Comparison of ENCODE assay signal across 12 cellular contexts in the genomic region with DNA sequence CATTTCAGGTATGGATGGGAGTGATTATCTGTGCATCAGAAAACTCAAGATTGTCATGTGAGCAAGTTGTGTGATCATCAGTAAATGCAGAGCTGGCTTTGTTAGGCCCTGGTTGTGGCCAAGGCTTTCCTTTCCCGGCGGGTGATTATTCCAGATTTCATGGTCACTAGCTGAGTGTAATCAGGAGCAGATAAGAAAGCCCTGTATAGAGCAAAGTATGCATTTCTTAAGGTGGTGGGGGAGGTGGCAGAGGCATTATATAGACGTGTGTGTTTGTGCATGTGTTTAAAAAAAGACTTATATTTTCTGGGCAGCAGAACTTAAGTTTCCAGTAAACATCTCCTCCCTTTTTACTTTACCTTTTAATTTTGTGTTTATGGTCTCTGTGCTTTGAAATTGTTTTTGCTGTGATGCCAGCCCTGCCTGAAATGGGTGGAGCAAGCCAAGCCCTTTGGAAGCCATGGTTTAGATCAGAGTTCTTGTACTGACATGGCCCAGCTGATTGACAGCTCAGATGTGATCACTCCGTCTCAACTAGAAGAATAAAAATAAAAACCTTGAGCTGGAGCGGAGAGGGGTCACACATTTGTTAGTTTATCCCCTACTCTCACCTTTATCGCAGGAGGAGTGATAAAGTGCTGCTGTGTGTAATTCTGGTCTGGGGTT. TPM values are rescaled to one million over a fixed set of nuclear protein-coding genes. Genes with fewer than 3 reads are reported as not detected.
DNase-seq lines count a peak whose midpoint lies in the region; ATAC-seq, FAIRE-seq and TF ChIP-seq lines count a peak whose summit lies in the region.
"Had no signal": no experiment of that assay in that cellular context is flagged by ENCODE, and none has a peak within 500 bp of the region (broad histone marks: within the 10 kb centered on the region; RNA-seq: fewer than 3 reads in every experiment).

No MANE protein-coding gene starts in this region.

- no peak overlapping the region for H2AK5ac ChIP-seq in H9 (ENCODE audit: insufficient read length, low read length)

- H2BK12ac ChIP-seq in H9 (ENCODE audit: insufficient read length, low read depth, low read length): no peak overlapping the region

- H2BK15ac ChIP-seq in H9 (ENCODE audit: low read depth, low read length): no peak overlapping the region

- H3K4me2 ChIP-seq in H9 (ENCODE audit: insufficient read depth, insufficient read length, low read length) (no peak overlapping the region), endothelial cell of umbilical vein (ENCODE audit: insufficient read depth, low read length) (no peak overlapping the region)

- no peak overlapping the region for H4K5ac ChIP-seq in H9 (ENCODE audit: insufficient read length, low read depth, low read length)

- in situ Hi-C loops in Panc1 (cut with HindIII; ENCODE audit: low pct_unique_long_range_greater_than_20kb, low sequenced_read_pairs): no loop called here

- H2BK120ac ChIP-seq in H9 (ENCODE audit: low read depth, low read length, poor library complexity, severe bottlenecking): no peak overlapping the region

- no peak overlapping the region for H3K14ac ChIP-seq in H9 (ENCODE audit: insufficient read depth, low read length)

- no peak for TF ChIP-seq CTCF in H9 (conservative IDR thresholded peaks at IDR 0.05)
- TF ChIP-seq CTCF in Panc1 (IDR thresholded peaks at IDR 0.05): no peak
- no peak for TF ChIP-seq CTCF in endothelial cell of umbilical vein (IDR thresholded peaks at IDR 0.05; ENCODE audit: extremely low read depth in 1 of 2, insufficient read depth in 1 of 2, low read depth in 1 of 2, low read length in 2 of 2)
- TF ChIP-seq CTCF in psoas muscle (IDR thresholded peaks at IDR 0.05): no peak

- POLR2A ChIA-PET in Panc1 (lab: Charles Lee): no interaction called here
- POLR2A ChIA-PET in endothelial cell of umbilical vein (lab: Charles Lee): no interaction called here

- CTCF ChIA-PET in Panc1 (lab: Charles Lee) (no interaction called here), endothelial cell of umbilical vein (lab: Charles Lee) (interaction anchor here (0.9 to 1.4 kb wide), 3 partner anchors 8 to 141 kb away, joined by 3 to 4 read pairs (median 4); no protein-coding TSS in a partner anchor)

- H3K27ac Mint-ChIP-seq in H9: peak overlapping the region; percentile 31 to 63 (median 61); a peak in 3 of 7 replicates

- H3K4ac ChIP-seq in H9 (ENCODE audit: low read depth, low read length): no peak overlapping the region

- H3K79me2 ChIP-seq in H9 (ENCODE audit: insufficient read depth, low read length) (no peaks in the 10 kb centered on the region; the same call in 1 of the 2 replicates), endothelial cell of umbilical vein (ENCODE audit: control insufficient read depth, insufficient read depth, low read length) (peaks cover 95% of the 10 kb centered on the region)

- TF ChIP-seq POLR2A in endothelial cell of umbilical vein (IDR thresholded peaks at IDR 0.05; ENCODE audit: low read depth, low read length): no peak

- ATAC-seq in Panc1: no peak
- ATAC-seq in psoas muscle: no peak
- ATAC-seq: right cardiac atrium had no signal

- no peaks in the 10 kb centered on the region for H3K27me3 ChIP-seq in H9 (ENCODE audit: insufficient read depth, low read length)
- H3K27me3 ChIP-seq in Panc1 (ENCODE audit: control insufficient read depth, insufficient read depth, low read length): no peaks in the 10 kb centered on the region
- no peaks in the 10 kb centered on the region for H3K27me3 ChIP-seq in endothelial cell of umbilical vein (ENCODE audit: control insufficient read depth in 2 of 2, insufficient read depth in 2 of 2, low read length in 2 of 2)
- no peaks in the 10 kb centered on the region for H3K27me3 ChIP-seq in psoas muscle (ENCODE audit: insufficient read depth in 3 of 3, low read length in 2 of 3)

- H3K4me1 ChIP-seq in H9 (ENCODE audit: insufficient read depth, low read length) (peaks cover 14% of the 10 kb centered on the region; the same call in 1 of the 2 replicates), Panc1 (ENCODE audit: control insufficient read depth, insufficient read depth, low read length) (peaks cover 100% of the 10 kb centered on the region), endothelial cell of umbilical vein (ENCODE audit: control insufficient read depth, extremely low read depth, insufficient read depth, low read length) (peaks cover 85% of the 10 kb centered on the region), psoas muscle (peaks cover 99% of the 10 kb centered on the region)

- no peak overlapping the region for H2BK5ac ChIP-seq in H9 (ENCODE audit: insufficient read length, low read length)

- H3K23ac ChIP-seq in H9 (ENCODE audit: insufficient read length, low read depth, low read length): no peak overlapping the region

- H3K18ac ChIP-seq in H9 (ENCODE audit: insufficient read length, low read depth, low read length): no peak overlapping the region

- H3K27ac ChIP-seq in H9 (ENCODE audit: insufficient read length, low read depth, low read length): no peak overlapping the region
- peak overlapping the region; percentile 100 for H3K27ac ChIP-seq in Panc1 (ENCODE audit: low read length)
- H3K27ac ChIP-seq in endothelial cell of umbilical vein (ENCODE audit: insufficient read depth, low read depth, low read length): peak overlapping the region; percentile 0
- peak overlapping the region; percentile 81 for H3K27ac ChIP-seq in psoas muscle

- H3K36me3 ChIP-seq in Panc1 (ENCODE audit: control insufficient read depth, insufficient read depth, low read length) (no peaks in the 10 kb centered on the region), endothelial cell of umbilical vein (ENCODE audit: control insufficient read depth in 2 of 2, extremely low read depth in 1 of 2, insufficient read depth in 2 of 2, low read length in 2 of 2) (no peaks in the 10 kb centered on the region), psoas muscle (ENCODE audit: insufficient read depth in 1 of 2, low read depth in 1 of 2) (peaks cover 0 to 7% of the 10 kb centered on the region in 2 donors)

- no peak overlapping the region for H3K4me3 Mint-ChIP-seq in H9

- H3K79me1 ChIP-seq in H9 (ENCODE audit: insufficient read depth, low read depth, low read length, poor library complexity, severe bottlenecking): no peaks in the 10 kb centered on the region

- dilution Hi-C loops in endothelial cell of umbilical vein (cut with MboI; ENCODE audit: extremely low pct_ligation_motif_present, low sequenced_read_pairs): no loop called here

- peaks cover 0 to 2% (median 2%) of the 10 kb centered on the region in 3 experiments; a peak in 4 of 7 replicates for H3K36me3 Mint-ChIP-seq in H9 (ENCODE audit: insufficient read depth in 1 of 3, low read depth in 3 of 3)

- no peak overlapping the region for H4K91ac ChIP-seq in H9 (ENCODE audit: insufficient read length, low read depth, low read length)

- peaks cover 73% of the 10 kb centered on the region in 2 experiments for H3K4me1 Mint-ChIP-seq in H9

- no peaks in the 10 kb centered on the region for H3K9me3 Mint-ChIP-seq in H9

- intact Hi-C loops in Panc1 (cut with micrococcal nuclease; ENCODE audit: unreplicated experiment): no loop called here
- intact Hi-C loops in endothelial cell of umbilical vein (cut with micrococcal nuclease): no loop called here
- intact Hi-C loops in psoas muscle (cut with DNase I): no loop called here

- H2BK20ac ChIP-seq in H9 (ENCODE audit: low read depth, low read length, poor library complexity, severe bottlenecking): no peak overlapping the region

- BruUV-seq in Panc1 (replicated peaks; lab: Mats Ljungman, UMichigan): TSS peak; percentile 6
- BruUV-seq in endothelial cell of umbilical vein (replicated peaks; lab: Mats Ljungman, UMichigan): no TSS peak

- H3K56ac ChIP-seq in H9 (ENCODE audit: insufficient read length, low read depth, low read length): no peak overlapping the region

- H4K20me1 ChIP-seq in H9 (ENCODE audit: control insufficient read depth, insufficient read depth, insufficient read length) (no peaks in the 10 kb centered on the region), endothelial cell of umbilical vein (replicated peaks; ENCODE audit: control insufficient read depth, extremely low read depth, insufficient read depth, low read length) (peaks cover 4% of the 10 kb centered on the region)

- H3K9me3 ChIP-seq in H9 (ENCODE audit: control insufficient read depth, low read depth, low read length): no peaks in the 10 kb centered on the region
- no peaks in the 10 kb centered on the region for H3K9me3 ChIP-seq in Panc1 (ENCODE audit: control insufficient read depth, insufficient read depth, low read depth, low read length)
- no peaks in the 10 kb centered on the region for H3K9me3 ChIP-seq in endothelial cell of umbilical vein (replicated peaks; ENCODE audit: control insufficient read depth, insufficient read depth, low read length)
- H3K9me3 ChIP-seq in psoas muscle: no peaks in the 10 kb centered on the region

- WGBS in H9 (ENCODE audit: extremely low coverage, insufficient read length, low lambda C conversion rate): no CpG with 5 or more reads among the region's 6 CpGs
- 33 to 54% (median 38%) methylated on average over 6 of the region's 6 CpGs for WGBS in psoas muscle, 3 donors

- no peak overlapping the region for H3K9ac ChIP-seq in H9 (ENCODE audit: extremely low read depth, insufficient read length, low read length)
- no peak overlapping the region for H3K9ac ChIP-seq in endothelial cell of umbilical vein (replicated peaks; ENCODE audit: extremely low read depth, insufficient read depth, low read length)

- H2AFZ ChIP-seq in H9 (ENCODE audit: low read length) (no peak overlapping the region), endothelial cell of umbilical vein (ENCODE audit: low read depth, low read length) (no peak overlapping the region)

- no peak overlapping the region for H4K8ac ChIP-seq in H9 (replicated peaks; ENCODE audit: insufficient read length, low read depth, low read length)

- no peak overlapping the region; a peak in 1 of 4 replicates for H3K4me3 ChIP-seq in Panc1 (ENCODE audit: low read depth in 2 of 2, low read length in 2 of 2)
- no peak overlapping the region for H3K4me3 ChIP-seq in endothelial cell of umbilical vein (replicated peaks in 1 of 3; ENCODE audit: insufficient read depth in 1 of 3, low read depth in 1 of 3, low read length in 3 of 3)
- no peak overlapping the region for H3K4me3 ChIP-seq in psoas muscle

- H3T11ph ChIP-seq in H9 (ENCODE audit: low read length): no peak overlapping the region

- H3K27me3 Mint-ChIP-seq in H9 (ENCODE audit: low read depth): no peaks in the 10 kb centered on the region

- no peaks in the 10 kb centered on the region for H3K9me1 ChIP-seq in endothelial cell of umbilical vein (replicated peaks; ENCODE audit: control insufficient read depth, extremely low read depth, insufficient read depth, low read length)

- no peak for DNase-seq in H9
- DNase-seq in Panc1 (ENCODE audit: low read depth, low spot score): no peak
- DNase-seq in endothelial cell of umbilical vein (ENCODE audit: low read depth, low spot score): no peak
- no peak for DNase-seq in psoas muscle
- DNase-seq in kidney tubule cell (ENCODE audit: low spot score): no peak
- DNase-seq in NCI-H226: no peak
- DNase-seq in NCI-H526 treated with DMSO at 0.1 percent for 48 hours (lab: John Stamatoyannopoulos, UW): no peak
- DNase-seq: activated effector memory CD4-positive, alpha-beta T cell treated with anti-CD3 and anti-CD28 coated beads, Interleukin-2, amount 50 U/mL, for 16 hours; NCI-H1436; right cardiac atrium had no signal

- FAIRE-seq in endothelial cell of umbilical vein (lab: Jason Lieb, UNC): peak; percentile 63
- FAIRE-seq: GM18507, urothelium cell line had no signal

- no peaks in the 10 kb centered on the region for H3K23me2 ChIP-seq in H9 (ENCODE audit: insufficient read length, low read depth, low read length, poor library complexity, severe bottlenecking)

RNA-seq across cellular contexts. Expression of gene SMAD3, which starts 22.2 kb away (rescaled TPM):
- 25.9 and 26.7 TPM in 2 replicates for total RNA-seq in H9 (2021)
- 394 TPM for total RNA-seq in Panc1 (2021; ENCODE audit: unreplicated experiment)
- 255 TPM for polyA plus RNA-seq in Panc1 (2012; ENCODE audit: insufficient read length)
- 71.7 and 88.2 TPM in 2 replicates for total RNA-seq in endothelial cell of umbilical vein
- polyA plus RNA-seq in endothelial cell of umbilical vein: 53.4 and 56.4 TPM in 2 replicates
- polyA plus RNA-seq in endothelial cell of umbilical vein (2011; cell fraction: cytosol; rRNA removed): 47.7 and 47.9 TPM in 2 replicates
- polyA plus RNA-seq in endothelial cell of umbilical vein (2011; cell fraction: nucleus; rRNA removed): 114 and 122 TPM in 2 replicates
- 87.3 and 91.3 TPM in 2 replicates for polyA plus RNA-seq in endothelial cell of umbilical vein (2012)
- 53.1 and 59.9 TPM in 2 replicates for polyA minus RNA-seq in endothelial cell of umbilical vein
- polyA minus RNA-seq in endothelial cell of umbilical vein (2011; cell fraction: cytosol; rRNA and poly(A)+ RNA removed): 13.7 TPM
- 73.9 and 75.1 TPM in 2 replicates for polyA minus RNA-seq in endothelial cell of umbilical vein (2011; cell fraction: nucleus; rRNA and poly(A)+ RNA removed)
- total RNA-seq in psoas muscle: 10 to 100 TPM; 25.7 to 47.6 (median 44.0) TPM
- polyA plus RNA-seq in psoas muscle: 10 to 100 TPM in 2 of 3 donors, 1 to 10 TPM in 1; 2.9 to 29.3 (median 20.3) TPM
